ENCODE assay signal across 1 cellular context in genomic region chr9:88933607-88934379, GRCh38.
TF ChIP-seq lines count a peak whose summit lies in the region.

No MANE protein-coding gene starts in this region.

TF ChIP-seq in H1, 55 proteins besides CTCF, POLR2A, EP300 and RAD21:
- TF ChIP-seq CBX8 (IDR thresholded peaks at IDR 0.05; ENCODE audit: borderline replicate concordance, low read depth, low read length), result no peak
- no peak for TF ChIP-seq EZH2 (IDR thresholded peaks at IDR 0.05; ENCODE audit: low read depth, low read length, severe bottlenecking)
- TF ChIP-seq POU5F1 (IDR thresholded peaks at IDR 0.05; ENCODE audit: low read depth, low read length), result no peak
- no peak for TF ChIP-seq EGR1 (IDR thresholded peaks at IDR 0.05; ENCODE audit: borderline replicate concordance, low read depth, low read length)
